22 cellular contexts compared by ENCODE assay signal in the genomic region with DNA sequence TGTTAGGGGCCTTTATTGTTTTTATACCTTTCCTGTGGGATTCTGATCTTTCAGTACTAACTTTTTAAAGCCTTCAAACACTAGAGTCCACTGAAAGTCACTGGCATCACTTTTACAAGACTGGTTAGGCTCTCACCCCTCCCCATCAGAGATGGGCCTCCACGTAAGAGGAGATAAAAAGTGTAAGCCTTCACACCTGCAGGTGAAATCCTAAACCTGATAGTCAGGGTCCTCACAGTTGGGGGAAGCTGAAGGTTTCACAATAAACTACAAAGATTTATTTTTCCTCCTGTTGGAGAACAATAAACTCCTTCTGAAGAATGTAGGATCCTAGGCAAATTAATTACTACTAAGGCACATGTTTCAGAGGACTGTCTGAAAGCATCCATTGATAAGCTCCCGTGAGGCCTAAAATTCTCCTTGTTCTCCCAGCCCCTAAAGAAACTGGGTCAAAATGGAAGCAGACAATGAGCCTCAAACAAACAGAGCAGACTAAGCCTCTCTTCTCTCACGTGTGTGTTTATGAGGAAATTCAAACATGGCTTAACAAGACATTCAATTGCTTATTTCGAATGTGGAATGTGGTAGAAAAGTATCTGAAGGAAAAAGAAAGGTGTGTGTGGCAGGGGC.
DNase-seq lines count a peak whose midpoint lies in the region; TF ChIP-seq lines count a peak whose summit lies in the region.
"Had no signal": no experiment of that assay in that cellular context is flagged by ENCODE, and none has a peak within 500 bp of the region (broad histone marks: within the 10 kb centered on the region; RNA-seq: fewer than 3 reads in every experiment).

No MANE protein-coding gene starts in this region.

- intact Hi-C loops in mammary epithelial cell (cut with micrococcal nuclease) (no loop called here), breast epithelium (cut with DNase I; ENCODE audit: low total_unique reads) (no loop called here)

- H3K9me3 ChIP-seq in mammary epithelial cell (replicated peaks; ENCODE audit: insufficient read depth, low read length) (no peaks in the 10 kb centered on the region), breast epithelium (no peaks in the 10 kb centered on the region)
- H3K9me3 ChIP-seq: SK-N-SH had no signal

- no peak overlapping the region for H3K9ac ChIP-seq in mammary epithelial cell (ENCODE audit: insufficient read depth, low read length)
- H3K9ac ChIP-seq: BLaER1, KMS-11, SK-N-SH had no signal

- no peak for TF ChIP-seq CTCF in mammary epithelial cell (conservative IDR thresholded peaks at IDR 0.05 in 1 of 2, IDR thresholded peaks at IDR 0.05 in 1 of 2; ENCODE audit: extremely low read depth in 1 of 2, insufficient read depth in 1 of 2, low read depth in 1 of 2, low read length in 2 of 2)
- no peak for TF ChIP-seq CTCF in breast epithelium (IDR thresholded peaks at IDR 0.05)
- TF ChIP-seq CTCF in progenitor cell of endocrine pancreas (IDR thresholded peaks at IDR 0.05; ENCODE audit: unreplicated experiment), result no peak

- dilution Hi-C loops in mammary epithelial cell (cut with HindIII; ENCODE audit: low sequenced_read_pairs), result no loop called here

- no peak overlapping the region for H3K27ac ChIP-seq in mammary epithelial cell (ENCODE audit: insufficient read depth, low read depth, low read length)
- H3K27ac ChIP-seq in breast epithelium, result no peak overlapping the region
- H3K27ac ChIP-seq: BLaER1, KMS-11 had no signal

- H3K79me2 ChIP-seq in mammary epithelial cell (ENCODE audit: insufficient read depth, low read length), result no peaks in the 10 kb centered on the region

- H3K27me3 Mint-ChIP-seq in progenitor cell of endocrine pancreas, result no peaks in the 10 kb centered on the region

- no TSS peak for BruUV-seq in mammary epithelial cell (replicated peaks; lab: Mats Ljungman, UMichigan)

- peaks cover 2% of the 10 kb centered on the region for H3K9me3 Mint-ChIP-seq in progenitor cell of endocrine pancreas (ENCODE audit: low read depth)
- H3K9me3 Mint-ChIP-seq: CD4-positive, alpha-beta T cell had no signal

- no peak for DNase-seq in mammary epithelial cell
- no peak for DNase-seq in breast epithelium (ENCODE audit: low spot score in 2 of 2)
- DNase-seq in foreskin melanocyte, result peak; percentile 81
- no peak for DNase-seq in progenitor cell of endocrine pancreas (ENCODE audit: low spot score, unreplicated experiment)
- DNase-seq in activated naive CD4-positive, alpha-beta T cell treated with Interleukin-2 at 50 U/mL for 16 hours, result no peak
- DNase-seq in C1 segment of cervical spinal cord (lab: John Stamatoyannopoulos, UW), result no peak
- DNase-seq in T-helper 9 cell, result no peak
- DNase-seq: CD4-positive, alpha-beta T cell; COR-L47; DMS53; GOT3; NCI-H1417; NCI-H1694; NCI-H2081; NCI-H2171 treated with DMSO at 0.1 percent for 48 hours; NCI-H524; NCI-H748 treated with DMSO at 0.1 percent for 48 hours; SIG-M5; SK-N-SH had no signal

- peaks cover 20% of the 10 kb centered on the region for H3K4me1 Mint-ChIP-seq in progenitor cell of endocrine pancreas (ENCODE audit: low read depth)

- H3K36me3 Mint-ChIP-seq in progenitor cell of endocrine pancreas (ENCODE audit: insufficient read depth), result peaks cover 13% of the 10 kb centered on the region

- CTCF ChIA-PET in mammary epithelial cell (lab: Charles Lee; ENCODE audit: low non-redundant PET), result no interaction called here

- H3K4me1 ChIP-seq in mammary epithelial cell (ENCODE audit: insufficient read depth, low read length), result no peaks in the 10 kb centered on the region
- H3K4me1 ChIP-seq in breast epithelium, result no peaks in the 10 kb centered on the region
- H3K4me1 ChIP-seq: BLaER1 had no signal

- H2AFZ ChIP-seq in mammary epithelial cell (ENCODE audit: low read depth, low read length), result peak overlapping the region; percentile 43

- in situ Hi-C loops in mammary epithelial cell (cut with MboI; ENCODE audit: low sequenced_read_pairs in 2 of 2), result loop anchor here in 1 of 2 donors (25.0 kb wide), 1 partner anchor 186 kb away; no protein-coding TSS in a partner anchor

- H3K36me3 ChIP-seq in mammary epithelial cell (ENCODE audit: insufficient read depth, low read length) (no peaks in the 10 kb centered on the region), breast epithelium (no peaks in the 10 kb centered on the region)
- H3K36me3 ChIP-seq: BLaER1 had no signal

- WGBS in mammary epithelial cell (ENCODE audit: low coverage, missing lambda C conversion rate), result 55% methylated on average over 4 of the region's 4 CpGs

- H3K27me3 ChIP-seq in mammary epithelial cell (ENCODE audit: insufficient read depth, low read length) (no peaks in the 10 kb centered on the region), breast epithelium (no peaks in the 10 kb centered on the region)
- H3K27me3 ChIP-seq: BLaER1 had no signal

- H3K4me3 ChIP-seq in mammary epithelial cell (replicated peaks in 1 of 3; ENCODE audit: insufficient read depth in 1 of 3, low read depth in 2 of 3, low read length in 3 of 3) (no peak overlapping the region), breast epithelium (no peak overlapping the region)
- H3K4me3 ChIP-seq: BLaER1 had no signal

- H3K4me2 ChIP-seq in mammary epithelial cell (ENCODE audit: insufficient read depth, low read depth, low read length), result no peak overlapping the region
- H3K4me2 ChIP-seq: BLaER1, KMS-11, SK-N-SH had no signal

- H4K20me1 ChIP-seq in mammary epithelial cell (ENCODE audit: insufficient read depth, low read length), result no peaks in the 10 kb centered on the region
- H4K20me1 ChIP-seq: BLaER1 had no signal

- H3K27ac Mint-ChIP-seq in progenitor cell of endocrine pancreas, result peak overlapping the region; percentile 91
- H3K27ac Mint-ChIP-seq: CD4-positive, alpha-beta T cell; IgD-negative memory B cell had no signal

- no peak overlapping the region for H3K4me3 Mint-ChIP-seq in progenitor cell of endocrine pancreas (ENCODE audit: low read depth)
- H3K4me3 Mint-ChIP-seq: CD4-positive, alpha-beta T cell; IgD-negative memory B cell had no signal

- no peak for TF ChIP-seq POLR2A in breast epithelium (IDR thresholded peaks at IDR 0.05)
